ENCODE assay signal across 17 cellular contexts in the genomic region with DNA sequence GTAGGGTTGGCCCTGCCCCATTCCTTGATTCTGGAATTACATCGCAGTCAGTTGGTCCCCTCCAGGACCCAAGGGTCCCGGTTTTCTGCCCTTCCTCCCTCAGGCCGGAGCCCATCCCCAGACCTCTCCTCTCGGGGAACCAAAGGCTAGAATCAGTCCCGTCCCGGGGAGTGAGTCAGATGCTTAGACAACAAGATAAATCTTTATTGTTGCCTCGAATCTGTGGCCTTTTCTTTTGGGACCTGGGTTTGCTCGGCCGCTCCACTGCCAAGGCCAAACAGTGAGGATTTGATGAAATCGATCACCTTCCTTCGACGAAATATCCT. TPM values are rescaled to one million over a fixed set of nuclear protein-coding genes. Genes with fewer than 3 reads are reported as not detected.
DNase-seq lines count a peak whose midpoint lies in the region; ATAC-seq, FAIRE-seq and TF ChIP-seq lines count a peak whose summit lies in the region.
"Had no signal": no experiment of that assay in that cellular context is flagged by ENCODE, and none has a peak within 500 bp of the region (broad histone marks: within the 10 kb centered on the region; RNA-seq: fewer than 3 reads in every experiment).

No MANE protein-coding gene starts in this region.

- peaks cover 0 to 17% of the 10 kb centered on the region in 2 donors for H3K4me1 ChIP-seq in right atrium auricular region
- peaks cover 24% of the 10 kb centered on the region for H3K4me1 ChIP-seq in endothelial cell of umbilical vein (ENCODE audit: control insufficient read depth, extremely low read depth, insufficient read depth, low read length)
- H3K4me1 ChIP-seq in vagina, result peaks cover 21% of the 10 kb centered on the region
- H3K4me1 ChIP-seq in PC-3 (ENCODE audit: insufficient read depth, low read length), result no peaks in the 10 kb centered on the region; the same call in 1 of the 2 replicates

- peak overlapping the region; percentile 35 for H2AFZ ChIP-seq in endothelial cell of umbilical vein (ENCODE audit: low read depth, low read length)
- H2AFZ ChIP-seq in PC-3 (ENCODE audit: low read length), result no peak overlapping the region

- H3K36me3 Mint-ChIP-seq in neural crest cell (ENCODE audit: low read depth) (no peaks in the 10 kb centered on the region), CD14-positive monocyte (no peaks in the 10 kb centered on the region)

- H3K4me3 ChIP-seq in right atrium auricular region (peak overlapping the region; percentile 9 to 63), endothelial cell of umbilical vein (replicated peaks in 1 of 3; ENCODE audit: insufficient read depth in 1 of 3, low read depth in 1 of 3, low read length in 3 of 3) (peak overlapping the region; percentile 53 to 80 (median 77)), vagina (peak overlapping the region; percentile 57 to 65), PC-3 (ENCODE audit: low read length) (no peak overlapping the region)

- intact Hi-C loops in left cardiac atrium (cut with DNase I), result no loop called here
- intact Hi-C loops in endothelial cell of umbilical vein (cut with micrococcal nuclease), result loop anchor here (1.0 to 2.0 kb wide), 3 partner anchors 26 to 72 kb away; no protein-coding TSS in a partner anchor
- intact Hi-C loops in vagina (cut with DNase I), result no loop called here
- intact Hi-C loops in PC-3 (cut with micrococcal nuclease), result no loop called here
- intact Hi-C loops in CD14-positive monocyte (cut with micrococcal nuclease), result no loop called here

- H3K36me3 ChIP-seq in right atrium auricular region (no peaks in the 10 kb centered on the region), endothelial cell of umbilical vein (ENCODE audit: control insufficient read depth in 2 of 2, extremely low read depth in 1 of 2, insufficient read depth in 2 of 2, low read length in 2 of 2) (no peaks in the 10 kb centered on the region), vagina (no peaks in the 10 kb centered on the region), PC-3 (ENCODE audit: low read depth, low read length) (no peaks in the 10 kb centered on the region)

- H3K9me1 ChIP-seq in endothelial cell of umbilical vein (replicated peaks; ENCODE audit: control insufficient read depth, extremely low read depth, insufficient read depth, low read length), result no peaks in the 10 kb centered on the region

- H4K20me1 ChIP-seq in endothelial cell of umbilical vein (replicated peaks; ENCODE audit: control insufficient read depth, extremely low read depth, insufficient read depth, low read length), result peaks cover 6% of the 10 kb centered on the region
- H4K20me1 ChIP-seq in PC-3 (ENCODE audit: low read length), result no peaks in the 10 kb centered on the region

- H3K27me3 Mint-ChIP-seq in neural crest cell (ENCODE audit: low read depth) (peaks cover 37% of the 10 kb centered on the region), CD14-positive monocyte (ENCODE audit: low read depth in 3 of 3) (peaks cover 32 to 64% (median 46%) of the 10 kb centered on the region in 3 donors)

- no peaks in the 10 kb centered on the region for H3K27me3 ChIP-seq in right atrium auricular region
- no peaks in the 10 kb centered on the region for H3K27me3 ChIP-seq in endothelial cell of umbilical vein (ENCODE audit: control insufficient read depth in 2 of 2, insufficient read depth in 2 of 2, low read length in 2 of 2)
- no peaks in the 10 kb centered on the region for H3K27me3 ChIP-seq in vagina
- no peaks in the 10 kb centered on the region for H3K27me3 ChIP-seq in PC-3 (ENCODE audit: low read length)

- POLR2A ChIA-PET in endothelial cell of umbilical vein (lab: Charles Lee) (no interaction called here), PC-3 (lab: Charles Lee; ENCODE audit: unreplicated experiment) (no interaction called here)

- peaks cover 35% of the 10 kb centered on the region for H3K79me2 ChIP-seq in endothelial cell of umbilical vein (ENCODE audit: control insufficient read depth, insufficient read depth, low read length)
- no peaks in the 10 kb centered on the region for H3K79me2 ChIP-seq in PC-3 (ENCODE audit: low read length)

- dilution Hi-C loops in endothelial cell of umbilical vein (cut with MboI; ENCODE audit: extremely low pct_ligation_motif_present, low sequenced_read_pairs), result no loop called here

- CTCF ChIA-PET in endothelial cell of umbilical vein (lab: Charles Lee), result interaction anchor here (1.6 to 3.5 kb wide), 2 partner anchors 48 to 66 kb away, joined by 3 to 54 read pairs; no protein-coding TSS in a partner anchor
- CTCF ChIA-PET in PC-3 (lab: Charles Lee), result no interaction called here

- H3K4me2 ChIP-seq in endothelial cell of umbilical vein (ENCODE audit: insufficient read depth, low read length) (peak overlapping the region; percentile 31), PC-3 (ENCODE audit: low read length) (no peak overlapping the region)

- H3K9me3 Mint-ChIP-seq in neural crest cell (no peaks in the 10 kb centered on the region), CD14-positive monocyte (peaks cover 5 to 27% (median 15%) of the 10 kb centered on the region in 7 donors)

- H3K4me3 Mint-ChIP-seq in neural crest cell (peak overlapping the region; percentile 56), CD14-positive monocyte (peak overlapping the region in 1 of 2 donors; percentile 80)

- TF ChIP-seq CTCF in right atrium auricular region (IDR thresholded peaks at IDR 0.05), result no peak
- TF ChIP-seq CTCF in endothelial cell of umbilical vein (IDR thresholded peaks at IDR 0.05; ENCODE audit: extremely low read depth in 1 of 2, insufficient read depth in 1 of 2, low read depth in 1 of 2, low read length in 2 of 2), result no peak
- no peak for TF ChIP-seq CTCF in neural crest cell (conservative IDR thresholded peaks at IDR 0.05)
- no peak for TF ChIP-seq CTCF in vagina (IDR thresholded peaks at IDR 0.05)
- TF ChIP-seq CTCF in PC-3 (conservative IDR thresholded peaks at IDR 0.05; ENCODE audit: low read depth, low read length), result no peak
- TF ChIP-seq CTCF in CD14-positive monocyte (IDR thresholded peaks at IDR 0.05), result no peak

- peaks cover 15% of the 10 kb centered on the region for H3K4me1 Mint-ChIP-seq in neural crest cell
- H3K4me1 Mint-ChIP-seq in CD14-positive monocyte, result peaks cover 19% of the 10 kb centered on the region

- DNase-seq in right atrium auricular region (ENCODE audit: low spot score) (no peak), left cardiac atrium (no peak), endothelial cell of umbilical vein (ENCODE audit: low read depth, low spot score) (peak; percentile 66), neural crest cell (ENCODE audit: low read depth, low spot score) (no peak), vagina (ENCODE audit: extremely low spot score in 2 of 2) (no peak), PC-3 (no peak), NOMO-1 treated with DMSO at 0.1 percent for 48 hours (lab: John Stamatoyannopoulos, UW; ENCODE audit: unreplicated experiment) (no peak), CD14-positive monocyte (ENCODE audit: low spot score) (no peak)
- DNase-seq: activated CD4-positive, alpha-beta T cell treated with anti-CD3 and anti-CD28 coated beads for 4 hours; activated T-cell treated with anti-CD3 and anti-CD28 coated beads, Interleukin-2, amount 50 U/mL, for 48 hours; cortex of kidney; HCEC 1CT; Kasumi-1; NCI-H1694 treated with DMSO at 0.1 percent for 48 hours; stimulated activated naive B cell treated with anti-CD40 and anti-IgM and Interleukin-4, amounts not matched to agents 10 μg/mL and 1 μg/mL and 100 μg/mL, for 72 hours had no signal

- BruUV-seq in endothelial cell of umbilical vein (replicated peaks; lab: Mats Ljungman, UMichigan), result no TSS peak
- BruUV-seq in PC-3 (replicated peaks; lab: Mats Ljungman, UMichigan), result no TSS peak

- FAIRE-seq in endothelial cell of umbilical vein (lab: Jason Lieb, UNC), result no peak

- H3K9me3 ChIP-seq in right atrium auricular region (no peaks in the 10 kb centered on the region), endothelial cell of umbilical vein (replicated peaks; ENCODE audit: control insufficient read depth, insufficient read depth, low read length) (no peaks in the 10 kb centered on the region), vagina (no peaks in the 10 kb centered on the region), PC-3 (ENCODE audit: low read length) (no peaks in the 10 kb centered on the region)

- no peaks in the 10 kb centered on the region for H3K9me2 ChIP-seq in PC-3 (replicated peaks; ENCODE audit: low read length)

- ATAC-seq in left cardiac atrium, result no peak
- ATAC-seq in PC-3, result no peak
- ATAC-seq: stimulated activated naive B cell treated with anti-CD40 and anti-IgM and Interleukin-4, amounts not matched to agents 10 μg/mL and 1 μg/mL and 100 μg/mL, for 72 hours had no signal

- no peaks in the 10 kb centered on the region for H3F3A ChIP-seq in PC-3 (ENCODE audit: low read length, unreplicated experiment)

- no peak for TF ChIP-seq POLR2A in endothelial cell of umbilical vein (IDR thresholded peaks at IDR 0.05; ENCODE audit: low read depth, low read length)
- TF ChIP-seq POLR2A in vagina (IDR thresholded peaks at IDR 0.05), result no peak

- H3K9ac ChIP-seq in endothelial cell of umbilical vein (replicated peaks; ENCODE audit: extremely low read depth, insufficient read depth, low read length) (peak overlapping the region; percentile 27), PC-3 (ENCODE audit: low read length) (no peak overlapping the region)

- H3K27ac Mint-ChIP-seq in neural crest cell (ENCODE audit: unreplicated experiment) (no peak overlapping the region), CD14-positive monocyte (peak overlapping the region in 1 of 7 donors; percentile 36)
- H3K27ac Mint-ChIP-seq: stimulated activated naive B cell treated with anti-CD40 and anti-IgM and Interleukin-4, amounts not matched to agents 10 μg/mL and 1 μg/mL and 100 μg/mL, for 72 hours had no signal

- H3K27ac ChIP-seq in right atrium auricular region (peak overlapping the region; percentile 79 to 80), endothelial cell of umbilical vein (ENCODE audit: insufficient read depth, low read depth, low read length) (peak overlapping the region; percentile 50), vagina (peak overlapping the region; percentile 88), PC-3 (ENCODE audit: low read length) (no peak overlapping the region)

RNA-seq across cellular contexts. Expression of gene RASIP1, which starts 0.3 kb away (rescaled TPM):
- total RNA-seq in right atrium auricular region (10 to 100 TPM; 13.6 to 22.9 TPM), left cardiac atrium (10 to 100 TPM; 14.9 to 23.8 TPM), endothelial cell of umbilical vein (82.1 and 83.1 TPM in 2 replicates), neural crest cell (0.59 and 1.0 TPM in 2 replicates), vagina (31.2 TPM), PC-3 (2014; rRNA removed) (0.40 and 0.51 TPM in 2 replicates)
- polyA plus RNA-seq in endothelial cell of umbilical vein (66.2 and 76.2 TPM in 2 replicates), CD14-positive monocyte (not detected)
- polyA plus RNA-seq in endothelial cell of umbilical vein (2011; cell fraction: cytosol; rRNA removed), result 37.2 and 37.3 TPM in 2 replicates
- polyA plus RNA-seq in endothelial cell of umbilical vein (2011; cell fraction: nucleus; rRNA removed), result 63.9 and 67.3 TPM in 2 replicates
- polyA plus RNA-seq in endothelial cell of umbilical vein (2012), result 59.3 and 64.5 TPM in 2 replicates
- 41.5 and 50.4 TPM in 2 replicates for polyA minus RNA-seq in endothelial cell of umbilical vein
- 49.6 TPM for polyA minus RNA-seq in endothelial cell of umbilical vein (2011; cell fraction: cytosol; rRNA and poly(A)+ RNA removed)
- 19.5 and 30.3 TPM in 2 replicates for polyA minus RNA-seq in endothelial cell of umbilical vein (2011; cell fraction: nucleus; rRNA and poly(A)+ RNA removed)

RNA-seq across cellular contexts. Expression of gene IZUMO1, which starts 6.0 kb away (rescaled TPM):
- total RNA-seq in right atrium auricular region, result not detected
- under 1 TPM; 0.29 to 0.92 TPM for total RNA-seq in left cardiac atrium
- total RNA-seq in endothelial cell of umbilical vein, result 1.2 TPM in 2 replicates
- 0.18 and 0.35 TPM in 2 replicates for polyA plus RNA-seq in endothelial cell of umbilical vein
- 0.13 TPM in 1 of 2 replicates, not detected in the other for polyA plus RNA-seq in endothelial cell of umbilical vein (2011; cell fraction: cytosol; rRNA removed)
- 1.8 and 2.2 TPM in 2 replicates for polyA plus RNA-seq in endothelial cell of umbilical vein (2011; cell fraction: nucleus; rRNA removed)
- 0.18 and 0.20 TPM in 2 replicates for polyA plus RNA-seq in endothelial cell of umbilical vein (2012)
- not detected in 2 replicates for polyA minus RNA-seq in endothelial cell of umbilical vein
- not detected for polyA minus RNA-seq in endothelial cell of umbilical vein (2011; cell fraction: cytosol; rRNA and poly(A)+ RNA removed)
- polyA minus RNA-seq in endothelial cell of umbilical vein (2011; cell fraction: nucleus; rRNA and poly(A)+ RNA removed), result 0.96 TPM in 1 of 2 replicates, not detected in the other
- total RNA-seq in neural crest cell, result 0.23 TPM in 1 of 2 replicates, not detected in the other
- 2.2 TPM for total RNA-seq in vagina
- total RNA-seq in PC-3 (2014; rRNA removed), result not detected in 2 replicates
- not detected for polyA plus RNA-seq in CD14-positive monocyte
- total RNA-seq: T-helper 2 cell treated with Interferon-gamma antibody and Interleukin-4, amounts not matched to agents 100 ng/mL and 5 ng/mL, for 36 hours had no signal

RNA-seq across cellular contexts. Expression of gene FUT1, which starts 11.8 kb away (rescaled TPM):
- total RNA-seq in right atrium auricular region (1 to 10 TPM; 3.1 to 3.3 TPM), left cardiac atrium (1 to 10 TPM; 2.1 to 3.5 TPM), endothelial cell of umbilical vein (4.8 and 5.2 TPM in 2 replicates), neural crest cell (0.51 and 0.59 TPM in 2 replicates), vagina (6.4 TPM), PC-3 (2014; rRNA removed) (4.6 and 4.8 TPM in 2 replicates)
- polyA plus RNA-seq in endothelial cell of umbilical vein (1.9 and 2.6 TPM in 2 replicates), CD14-positive monocyte (not detected)
- 1.3 and 1.7 TPM in 2 replicates for polyA plus RNA-seq in endothelial cell of umbilical vein (2011; cell fraction: cytosol; rRNA removed)
- polyA plus RNA-seq in endothelial cell of umbilical vein (2011; cell fraction: nucleus; rRNA removed), result 1.5 and 1.8 TPM in 2 replicates
- 1.3 and 1.5 TPM in 2 replicates for polyA plus RNA-seq in endothelial cell of umbilical vein (2012)
- 2.8 and 3.4 TPM in 2 replicates for polyA minus RNA-seq in endothelial cell of umbilical vein
- polyA minus RNA-seq in endothelial cell of umbilical vein (2011; cell fraction: cytosol; rRNA and poly(A)+ RNA removed), result 2.6 TPM
- polyA minus RNA-seq in endothelial cell of umbilical vein (2011; cell fraction: nucleus; rRNA and poly(A)+ RNA removed), result 1.0 and 1.3 TPM in 2 replicates

RNA-seq across cellular contexts. Expression of gene FGF21, which starts 14.7 kb away (rescaled TPM):
- not detected for total RNA-seq in right atrium auricular region
- not detected for total RNA-seq in left cardiac atrium
- total RNA-seq in endothelial cell of umbilical vein, result not detected in 2 replicates
- not detected in 2 replicates for polyA plus RNA-seq in endothelial cell of umbilical vein
- polyA plus RNA-seq in endothelial cell of umbilical vein (2011; cell fraction: cytosol; rRNA removed), result not detected in 2 replicates
- polyA plus RNA-seq in endothelial cell of umbilical vein (2011; cell fraction: nucleus; rRNA removed), result not detected in 2 replicates
- polyA plus RNA-seq in endothelial cell of umbilical vein (2012), result not detected in 2 replicates
- not detected in 2 replicates for polyA minus RNA-seq in endothelial cell of umbilical vein
- polyA minus RNA-seq in endothelial cell of umbilical vein (2011; cell fraction: cytosol; rRNA and poly(A)+ RNA removed), result 1.1 TPM
- polyA minus RNA-seq in endothelial cell of umbilical vein (2011; cell fraction: nucleus; rRNA and poly(A)+ RNA removed), result not detected in 2 replicates
- not detected in 2 replicates for total RNA-seq in neural crest cell
- not detected for total RNA-seq in vagina
- not detected in 2 replicates for total RNA-seq in PC-3 (2014; rRNA removed)
- not detected for polyA plus RNA-seq in CD14-positive monocyte
- total RNA-seq: T-helper 2 cell treated with Interferon-gamma antibody and Interleukin-4, amounts not matched to agents 100 ng/mL and 5 ng/mL, for 36 hours had no signal
- polyA plus RNA-seq: adipose tissue had no signal

RNA-seq across cellular contexts. Expression of gene MAMSTR, which starts 21.1 kb away (rescaled TPM):
- total RNA-seq in right atrium auricular region, result 1 to 10 TPM in 1 of 2 donors, under 1 TPM in 1; 0.70 to 2.4 TPM
- total RNA-seq in left cardiac atrium, result 1 to 10 TPM; 1.6 to 3.2 TPM
- 0.76 and 0.84 TPM in 2 replicates for total RNA-seq in endothelial cell of umbilical vein
- polyA plus RNA-seq in endothelial cell of umbilical vein, result 0.57 and 0.94 TPM in 2 replicates
- polyA plus RNA-seq in endothelial cell of umbilical vein (2011; cell fraction: cytosol; rRNA removed), result 0.52 and 0.69 TPM in 2 replicates
- 1.0 and 1.1 TPM in 2 replicates for polyA plus RNA-seq in endothelial cell of umbilical vein (2011; cell fraction: nucleus; rRNA removed)
- 0.68 and 0.76 TPM in 2 replicates for polyA plus RNA-seq in endothelial cell of umbilical vein (2012)
- 0.51 and 0.78 TPM in 2 replicates for polyA minus RNA-seq in endothelial cell of umbilical vein
- 0.61 TPM for polyA minus RNA-seq in endothelial cell of umbilical vein (2011; cell fraction: cytosol; rRNA and poly(A)+ RNA removed)
- polyA minus RNA-seq in endothelial cell of umbilical vein (2011; cell fraction: nucleus; rRNA and poly(A)+ RNA removed), result 0.82 and 0.96 TPM in 2 replicates
- 2.4 and 2.6 TPM in 2 replicates for total RNA-seq in neural crest cell
- 3.4 TPM for total RNA-seq in vagina
- 0.18 and 0.40 TPM in 2 replicates for total RNA-seq in PC-3 (2014; rRNA removed)
- not detected for polyA plus RNA-seq in CD14-positive monocyte
